8 cellular contexts compared by ENCODE assay signal in genomic region chr19:8161135-8161646, GRCh38. TPM values are rescaled to one million over a fixed set of nuclear protein-coding genes. Genes with fewer than 3 reads are reported as not detected.
DNase-seq lines count a peak whose midpoint lies in the region; ATAC-seq and TF ChIP-seq lines count a peak whose summit lies in the region.

No MANE protein-coding gene starts in this region.

- H3K4me1 ChIP-seq in ascending aorta (no peaks in the 10 kb centered on the region), tibial nerve (no peaks in the 10 kb centered on the region)

- no peak overlapping the region for H3K27ac ChIP-seq in ascending aorta
- no peak overlapping the region for H3K27ac ChIP-seq in tibial nerve

- peaks cover 4% of the 10 kb centered on the region for H3K9me3 Mint-ChIP-seq in nephron progenitor cell

- TF ChIP-seq CTCF in nephron progenitor cell (IDR thresholded peaks at IDR 0.05) (no peak), ascending aorta (IDR thresholded peaks at IDR 0.05) (no peak), tibial nerve (IDR thresholded peaks at IDR 0.05) (no peak)

- H3K36me3 ChIP-seq in ascending aorta = no peaks in the 10 kb centered on the region
- no peaks in the 10 kb centered on the region for H3K36me3 ChIP-seq in tibial nerve

- H3K4me1 Mint-ChIP-seq in nephron progenitor cell = peaks cover 14% of the 10 kb centered on the region

- H3K4me3 Mint-ChIP-seq in nephron progenitor cell = no peak overlapping the region

- peaks cover 4% of the 10 kb centered on the region for H3K27me3 Mint-ChIP-seq in nephron progenitor cell (ENCODE audit: low read depth, poor library complexity)

- in situ Hi-C loops in KBM-7 (cut with MboI; ENCODE audit: low pct_unique_long_range_greater_than_20kb, low sequenced_read_pairs) = loop anchor here (25.0 kb wide), 1 partner anchor 101 kb away; no protein-coding TSS in a partner anchor

- H3K27me3 ChIP-seq in ascending aorta (no peaks in the 10 kb centered on the region), tibial nerve (no peaks in the 10 kb centered on the region)

- H3K4me3 ChIP-seq in ascending aorta (no peak overlapping the region), tibial nerve (no peak overlapping the region)

- DNase-seq in NCI-H748 (lab: John Stamatoyannopoulos, UW; ENCODE audit: unreplicated experiment) = peak; percentile 72
- DNase-seq in NCI-H748 treated with DMSO at 0.1 percent for 48 hours (lab: John Stamatoyannopoulos, UW) = no peak
- DNase-seq in KBM-7 = peak; percentile 52
- no peak for DNase-seq in nephron progenitor cell
- no peak for DNase-seq in ascending aorta (ENCODE audit: low spot score in 2 of 2)
- DNase-seq in tibial nerve (ENCODE audit: low spot score in 2 of 2) = no peak

- WGBS in tibial nerve, 2 donors = 66 to 67% methylated on average over 12 of the region's 12 CpGs

- peak overlapping the region; percentile 42 for H3K27ac Mint-ChIP-seq in nephron progenitor cell

- intact Hi-C loops in ascending aorta (cut with DNase I) = no loop called here

- ATAC-seq in SK-N-SH treated with all-trans-retinoic acid at 6 μM for 48 hours = peak; percentile 61; the same call in 2 of the 3 replicates
- ATAC-seq in GM18861 (IDR thresholded peaks at IDR 0.05; ENCODE audit: unreplicated experiment) = no peak

- no peaks in the 10 kb centered on the region for H3K9me3 ChIP-seq in ascending aorta
- H3K9me3 ChIP-seq in tibial nerve = no peaks in the 10 kb centered on the region

- H3K36me3 Mint-ChIP-seq in nephron progenitor cell (ENCODE audit: low read depth) = no peaks in the 10 kb centered on the region

- TF ChIP-seq EP300 in tibial nerve (IDR thresholded peaks at IDR 0.05) = no peak

- TF ChIP-seq POLR2A in tibial nerve (IDR thresholded peaks at IDR 0.05) = no peak

TF ChIP-seq in SK-N-SH treated with all-trans-retinoic acid at 6 μM for 48 hours, 23 proteins besides CTCF, POLR2A, EP300 and RAD21:
- TF ChIP-seq SNAI2 (CRISPR knock-in tag; IDR thresholded peaks at IDR 0.05) (no peak), CREB5 (CRISPR knock-in tag; IDR thresholded peaks at IDR 0.05; ENCODE audit: low read depth) (no peak), PATZ1 (CRISPR knock-in tag; IDR thresholded peaks at IDR 0.05; ENCODE audit: borderline replicate concordance) (no peak), ZC3H10 (CRISPR knock-in tag; IDR thresholded peaks at IDR 0.05) (no peak), TSHZ2 (CRISPR knock-in tag; IDR thresholded peaks at IDR 0.05) (no peak), OSR1 (CRISPR knock-in tag; IDR thresholded peaks at IDR 0.05) (no peak), ISL1 (CRISPR knock-in tag; IDR thresholded peaks at IDR 0.05) (no peak), CSRNP3 (CRISPR knock-in tag; IDR thresholded peaks at IDR 0.05) (no peak), POU6F1 (CRISPR knock-in tag; IDR thresholded peaks at IDR 0.05; ENCODE audit: borderline replicate concordance, low read depth) (no peak), ARNTL (CRISPR knock-in tag; IDR thresholded peaks at IDR 0.05; ENCODE audit: borderline replicate concordance, low read depth) (no peak), ZFP30 (CRISPR knock-in tag; IDR thresholded peaks at IDR 0.05) (no peak), TCF4 (CRISPR knock-in tag; IDR thresholded peaks at IDR 0.05; ENCODE audit: borderline replicate concordance) (no peak), ESRRG (CRISPR knock-in tag; IDR thresholded peaks at IDR 0.05) (no peak), ZNF70 (CRISPR knock-in tag; IDR thresholded peaks at IDR 0.05) (no peak), ZNF565 (CRISPR knock-in tag; conservative IDR thresholded peaks at IDR 0.05; ENCODE audit: low read depth) (no peak), GLIS3 (CRISPR knock-in tag; IDR thresholded peaks at IDR 0.05) (no peak), BACH2 (CRISPR knock-in tag; IDR thresholded peaks at IDR 0.05; ENCODE audit: borderline replicate concordance) (no peak)
TF ChIP-seq in SK-N-SH treated with all-trans-retinoic acid at 6 μM for 48 hours: peak in this region for 0.

RNA-seq across cellular contexts. Expression of gene FBN3, which starts 11.8 kb away (rescaled TPM):
- total RNA-seq in ascending aorta = not detected
- 1 to 10 TPM in 1 of 4 donors, under 1 TPM in 1, not detected in 2; 0.20 to 2.5 TPM for total RNA-seq in tibial nerve

RNA-seq across cellular contexts. Expression of gene CERS4, which starts 48.0 kb away (rescaled TPM):
- total RNA-seq in ascending aorta (20.2 TPM), tibial nerve (10 to 100 TPM; 56.9 to 73.5 (median 67.1) TPM)

Comparison
In these comparisons a context has a peak if more than half of its experiments do, and no peak if none do; other contexts are left out.
1. DNase-seq: peak in NCI-H748 (single experiment) and KBM-7 (single experiment); none in NCI-H748 treated with DMSO at 0.1 percent for 48 hours (single experiment), nephron progenitor cell (single experiment), ascending aorta (0 of 2) and tibial nerve (0 of 2).